In genomic region chr10:1366811-1367425, GRCh38 we compare ENCODE assay signal across 20 cellular contexts.
DNase-seq lines count a peak whose midpoint lies in the region; ATAC-seq and TF ChIP-seq lines count a peak whose summit lies in the region.
"Had no signal": no experiment of that assay in that cellular context is flagged by ENCODE, and none has a peak within 500 bp of the region (broad histone marks: within the 10 kb centered on the region; RNA-seq: fewer than 3 reads in every experiment).

No MANE protein-coding gene starts in this region.

- ATAC-seq in foreskin keratinocyte (no peak), GM21423 (IDR thresholded peaks at IDR 0.05; ENCODE audit: unreplicated experiment) (no peak)

- H3K27me3 ChIP-seq in H7 (ENCODE audit: control insufficient read depth, insufficient read depth, low read length), result no peaks in the 10 kb centered on the region
- no peaks in the 10 kb centered on the region for H3K27me3 ChIP-seq in foreskin keratinocyte
- H3K27me3 ChIP-seq: BLaER1 had no signal

- TF ChIP-seq CTCF in foreskin keratinocyte (conservative IDR thresholded peaks at IDR 0.05), result no peak

- H3K36me3 ChIP-seq in H7 (replicated peaks; ENCODE audit: control insufficient read depth, insufficient read depth, low read length), result no peaks in the 10 kb centered on the region
- H3K36me3 ChIP-seq: BLaER1 had no signal

- H3K4me1 ChIP-seq in foreskin keratinocyte, result peaks cover 3% of the 10 kb centered on the region
- H3K4me1 ChIP-seq: Caco-2 had no signal

- peak overlapping the region; percentile 64 for H3K27ac ChIP-seq in foreskin keratinocyte
- H3K27ac ChIP-seq: BLaER1 had no signal

- DNase-seq in D341Med (ENCODE audit: low spot score) (peak; percentile 6), H7 (peak; percentile 19), foreskin keratinocyte (peak in 1 of 2 donors; percentile 15), HuH-7.5 (ENCODE audit: low spot score) (no peak), SIG-M5 treated with dmso at 0.1 percent for 504 hours (lab: John Stamatoyannopoulos, UW; ENCODE audit: unreplicated experiment) (no peak)
- DNase-seq in stimulated activated CD8-positive, alpha-beta memory T cell treated with anti-CD3 and anti-CD28 coated beads, Interleukin-4, amount 100 ng/mL, for 48 hours, result peak; percentile 3
- DNase-seq: ACHN; Caco-2; CD4-positive, alpha-beta memory T cell; KBM-7; MM.1S; NCI-H1048; NCI-H1436; NCI-H187 treated with DMSO at 0.1 percent for 48 hours; NCI-H2107; NCI-H446 treated with DMSO at 0.1 percent for 48 hours; NCI-H526 treated with DMSO at 0.1 percent for 48 hours; OCI-M1 had no signal

- H3K4me3 ChIP-seq in H7 (ENCODE audit: insufficient read depth, low read depth, low read length), result no peak overlapping the region
- H3K4me3 ChIP-seq: BLaER1 had no signal

Comparison
In these comparisons a context has a peak if more than half of its experiments do, and no peak if none do; other contexts are left out.
1. DNase-seq: peak in D341Med (single experiment), H7 (single experiment) and stimulated activated CD8-positive, alpha-beta memory T cell treated with anti-CD3 and anti-CD28 coated beads, Interleukin-4, amount 100 ng/mL, for 48 hours (single experiment); none in HuH-7.5 (single experiment) and SIG-M5 treated with dmso at 0.1 percent for 504 hours (single experiment).